In genomic region chr20:41137412-41138216, GRCh38 we compare ENCODE assay signal across 1 cellular context.
TF ChIP-seq lines count a peak whose summit lies in the region.

PLCG1 (plus strand) TSS chr20:41137543; CDS start chr20:41137642, 99 bp downstream.

TF ChIP-seq in HepG2, 621 proteins besides CTCF, POLR2A, EP300 and RAD21 (continued from another document and continues in another):
- peak; percentile 76; the same call in 1 of the 2 replicates for TF ChIP-seq ZSCAN25 (CRISPR knock-in tag; IDR thresholded peaks at IDR 0.05)
- no peak; the same call in 1 of the 2 replicates for TF ChIP-seq LBX2 (CRISPR knock-in tag; IDR thresholded peaks at IDR 0.05; ENCODE audit: borderline replicate concordance)
- TF ChIP-seq SIX4 (CRISPR knock-in tag; IDR thresholded peaks at IDR 0.05): no peak
- no peak; the same call in 1 of the 2 replicates for TF ChIP-seq NAIF1 (CRISPR knock-in tag; IDR thresholded peaks at IDR 0.05; ENCODE audit: borderline replicate concordance)
- no peak; the same call in 1 of the 2 replicates for TF ChIP-seq KLF6 (CRISPR knock-in tag; IDR thresholded peaks at IDR 0.05)
- TF ChIP-seq BORCS8-MEF2B (CRISPR knock-in tag; IDR thresholded peaks at IDR 0.05): peak; percentile 61; the same call in 1 of the 2 replicates
- no peak for TF ChIP-seq CENPX (CRISPR knock-in tag; IDR thresholded peaks at IDR 0.05)
- no peak for TF ChIP-seq CSRNP2 (CRISPR knock-in tag; conservative IDR thresholded peaks at IDR 0.05; ENCODE audit: low read depth)
- TF ChIP-seq U2AF1 (optimal IDR thresholded peaks at IDR 0.05; ENCODE audit: low read depth, low read length): no peak
- TF ChIP-seq HDAC2 (CRISPR knock-in tag; IDR thresholded peaks at IDR 0.05): no peak; the same call in 1 of the 2 replicates
- TF ChIP-seq ADNP (CRISPR knock-in tag; IDR thresholded peaks at IDR 0.05): no peak
- TF ChIP-seq HCFC1 (IDR thresholded peaks at IDR 0.05; ENCODE audit: low read depth, low read length): no peak
- no peak; the same call in 1 of the 2 replicates for TF ChIP-seq ARNT2 (CRISPR knock-in tag; IDR thresholded peaks at IDR 0.05; ENCODE audit: low read depth)
- TF ChIP-seq JUNB (CRISPR knock-in tag; IDR thresholded peaks at IDR 0.05; ENCODE audit: borderline replicate concordance): no peak
- peak; percentile 54; the same call in 1 of the 2 replicates for TF ChIP-seq ZNF839 (CRISPR knock-in tag; IDR thresholded peaks at IDR 0.05; ENCODE audit: borderline replicate concordance)
- no peak for TF ChIP-seq ZHX1 (CRISPR knock-in tag; IDR thresholded peaks at IDR 0.05; ENCODE audit: low read depth)
- no peak for TF ChIP-seq ZNF296 (CRISPR knock-in tag; conservative IDR thresholded peaks at IDR 0.05)
- TF ChIP-seq PRPF4 (IDR thresholded peaks at IDR 0.05; ENCODE audit: low read depth, low read length, poor library complexity, severe bottlenecking): no peak
- peak; percentile 30; the same call in 1 of the 2 replicates for TF ChIP-seq XBP1 (CRISPR knock-in tag; IDR thresholded peaks at IDR 0.05)
- 0 out of 2 replicates have a peak, but pooled peaks have one; percentile 15 for TF ChIP-seq ZNF766 (CRISPR knock-in tag; IDR thresholded peaks at IDR 0.05; ENCODE audit: borderline replicate concordance)
- no peak; the same call in 1 of the 2 replicates for TF ChIP-seq AKAP8 (CRISPR knock-in tag; IDR thresholded peaks at IDR 0.05)
- TF ChIP-seq MYNN (CRISPR knock-in tag; IDR thresholded peaks at IDR 0.05; ENCODE audit: low read depth): no peak
- peak; percentile 88 for TF ChIP-seq HNF1B (CRISPR knock-in tag; IDR thresholded peaks at IDR 0.05)
- peak; percentile 16; the same call in 1 of the 2 replicates for TF ChIP-seq SIX1 (CRISPR knock-in tag; IDR thresholded peaks at IDR 0.05; ENCODE audit: borderline replicate concordance)
- no peak for TF ChIP-seq HOMEZ (CRISPR knock-in tag; IDR thresholded peaks at IDR 0.05; ENCODE audit: low read depth)
- TF ChIP-seq CBX1 (IDR thresholded peaks at IDR 0.05; ENCODE audit: low read depth): no peak
- peak; percentile 32; the same call in 1 of the 2 replicates for TF ChIP-seq TFDP1 (CRISPR knock-in tag; IDR thresholded peaks at IDR 0.05; ENCODE audit: borderline replicate concordance)
- TF ChIP-seq HNF1A (IDR thresholded peaks at IDR 0.05; ENCODE audit: low read depth): no peak
- no peak for TF ChIP-seq HNF1A (CRISPR knock-in tag; IDR thresholded peaks at IDR 0.05; ENCODE audit: borderline replicate concordance)
- peak; percentile 67; the same call in 1 of the 2 replicates for TF ChIP-seq KAT7 (CRISPR knock-in tag; IDR thresholded peaks at IDR 0.05; ENCODE audit: borderline replicate concordance)
- peak; percentile 56; the same call in 1 of the 2 replicates for TF ChIP-seq ZNF770 (CRISPR knock-in tag; IDR thresholded peaks at IDR 0.05)
- TF ChIP-seq ZMAT5 (CRISPR knock-in tag; IDR thresholded peaks at IDR 0.05; ENCODE audit: borderline replicate concordance, low read depth): no peak
- peak; percentile 98 for TF ChIP-seq SPEN (CRISPR knock-in tag; IDR thresholded peaks at IDR 0.05; ENCODE audit: low read depth)
- TF ChIP-seq ELF1 (CRISPR knock-in tag; IDR thresholded peaks at IDR 0.05): peak; percentile 28; the same call in 1 of the 2 replicates
- TF ChIP-seq ZSCAN31 (CRISPR knock-in tag; IDR thresholded peaks at IDR 0.05; ENCODE audit: low read depth): no peak; the same call in none of the 2 replicates
- TF ChIP-seq PAXIP1 (CRISPR knock-in tag; conservative IDR thresholded peaks at IDR 0.05): peak; percentile 32; the same call in 1 of the 2 replicates
- TF ChIP-seq ARNTL (CRISPR knock-in tag; IDR thresholded peaks at IDR 0.05): no peak
- TF ChIP-seq RFXANK (CRISPR knock-in tag; IDR thresholded peaks at IDR 0.05): no peak
- 0 out of 2 replicates have a peak, but pooled peaks have one; percentile 1 for TF ChIP-seq ZNF431 (CRISPR knock-in tag; IDR thresholded peaks at IDR 0.05; ENCODE audit: borderline replicate concordance, low read depth)
